In the genomic region with DNA sequence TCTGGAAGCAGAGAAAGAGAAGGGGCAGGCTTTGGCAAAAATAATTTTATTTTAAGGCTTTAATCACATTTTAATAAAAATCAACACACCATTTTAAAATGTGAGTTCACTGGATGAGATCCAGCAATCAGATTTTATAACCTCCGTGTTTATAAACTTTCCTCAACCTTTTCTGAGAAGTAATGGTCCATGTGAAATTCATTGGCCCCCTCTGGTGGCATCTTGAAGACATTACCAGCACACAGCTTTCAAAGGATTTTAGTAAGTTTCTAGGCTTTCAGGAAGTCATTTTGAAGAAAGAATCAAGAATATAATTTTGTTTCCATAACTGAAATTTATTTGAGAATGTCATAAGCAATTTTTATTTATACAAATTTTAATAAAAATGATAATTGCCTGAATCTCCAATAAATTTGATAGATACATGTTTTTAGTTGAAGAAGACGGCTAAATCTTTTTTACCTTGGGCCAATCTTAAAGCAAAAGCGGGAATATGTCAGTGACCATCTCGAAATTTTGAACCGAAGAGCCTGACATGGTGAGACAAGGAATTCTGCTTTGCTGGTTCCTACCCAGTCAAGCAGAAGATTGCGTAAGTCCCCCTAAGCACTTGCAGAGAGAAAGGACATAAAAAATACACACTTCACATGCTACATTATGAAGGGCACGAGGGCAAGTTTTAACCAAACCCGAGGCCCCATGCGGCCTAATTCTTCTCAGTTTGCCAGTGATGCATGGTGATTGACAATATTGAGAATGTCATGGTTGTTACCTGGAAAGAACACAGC, we compare ENCODE assay signal across 8 cellular contexts.
DNase-seq lines count a peak whose midpoint lies in the region; ATAC-seq, FAIRE-seq and TF ChIP-seq lines count a peak whose summit lies in the region.

No MANE protein-coding gene starts in this region.

- CTCF ChIA-PET in H1 (lab: Charles Lee; ENCODE audit: partially characterized antibody): interaction anchor here (1.0 to 2.2 kb wide), 6 partner anchors 8 to 149 kb away, joined by 3 to 11 read pairs (median 6); no protein-coding TSS in a partner anchor

- peak; percentile 78 for TF ChIP-seq CTCF in OCI-LY1 (IDR thresholded peaks at IDR 0.05; ENCODE audit: low read length)
- peak in 2 of 3 experiments; percentile 47 to 60; a peak in 3 of 4 replicates for TF ChIP-seq CTCF in H1 (IDR thresholded peaks at IDR 0.05; ENCODE audit: control extremely low read depth in 1 of 3, insufficient read depth in 1 of 3, low read depth in 1 of 3, low read length in 3 of 3)
- TF ChIP-seq CTCF in sigmoid colon (IDR thresholded peaks at IDR 0.05): peak in 1 of 4 experiments; percentile 45

- no peak overlapping the region for H3K4me2 ChIP-seq in OCI-LY1 (ENCODE audit: low read length)
- H3K4me2 ChIP-seq in H1 (ENCODE audit: insufficient read depth in 1 of 2, low read depth in 2 of 2, low read length in 2 of 2): no peak overlapping the region
- H3K4me2 ChIP-seq in neuronal stem cell (ENCODE audit: insufficient read depth, low read length, poor library complexity, severe bottlenecking): no peak overlapping the region

- no peak overlapping the region for H2AK5ac ChIP-seq in H1 (ENCODE audit: low read depth, low read length)
- H2AK5ac ChIP-seq in neuronal stem cell (ENCODE audit: low read depth, low read length): no peak overlapping the region

- no peaks in the 10 kb centered on the region for H3K27me3 ChIP-seq in OCI-LY1 (ENCODE audit: insufficient read depth, low read length)
- no peaks in the 10 kb centered on the region for H3K27me3 ChIP-seq in H1 (replicated peaks in 1 of 4; ENCODE audit: control insufficient read depth in 3 of 4, extremely low read depth in 1 of 4, insufficient read depth in 3 of 4, low read length in 3 of 4)
- H3K27me3 ChIP-seq in neuronal stem cell (ENCODE audit: control insufficient read depth in 3 of 3, insufficient read depth in 3 of 3, low read depth in 1 of 3, low read length in 3 of 3): no peaks in the 10 kb centered on the region
- no peaks in the 10 kb centered on the region for H3K27me3 ChIP-seq in sigmoid colon

- peak; percentile 24 for DNase-seq in DMS79 treated with DMSO at 0.1 percent for 48 hours (lab: John Stamatoyannopoulos, UW)
- DNase-seq in GM19238 (ENCODE audit: insufficient read length, low spot score): peak; percentile 5
- no peak for DNase-seq in H1 (ENCODE audit: low read depth in 1 of 2, low spot score in 2 of 2)
- DNase-seq in neuronal stem cell (ENCODE audit: low spot score): peak; percentile 27
- DNase-seq in HTR-8/SVneo (ENCODE audit: insufficient read length, low spot score): no peak
- no peak for DNase-seq in sigmoid colon

- POLR2A ChIA-PET in H1 (lab: Charles Lee; ENCODE audit: partially characterized antibody): no interaction called here

- no peaks in the 10 kb centered on the region for H3K9me2 ChIP-seq in OCI-LY1 (ENCODE audit: low read depth, low read length)

- no peaks in the 10 kb centered on the region for H4K20me1 ChIP-seq in OCI-LY1 (ENCODE audit: insufficient read depth, low read length)
- no peaks in the 10 kb centered on the region for H4K20me1 ChIP-seq in H1 (replicated peaks in 1 of 2; ENCODE audit: control insufficient read depth in 1 of 2, insufficient read depth in 2 of 2, low read length in 2 of 2)

- H3K79me2 ChIP-seq in OCI-LY1 (ENCODE audit: insufficient read depth, low read length) (no peaks in the 10 kb centered on the region), H1 (ENCODE audit: control insufficient read depth in 1 of 2, insufficient read depth in 2 of 2, low read length in 2 of 2) (no peaks in the 10 kb centered on the region)

- no peak overlapping the region for H2BK5ac ChIP-seq in H1 (ENCODE audit: low read depth, low read length)
- no peak overlapping the region for H2BK5ac ChIP-seq in neuronal stem cell (ENCODE audit: low read length)

- H3K27ac ChIP-seq in OCI-LY1 (ENCODE audit: low read depth, low read length, poor library complexity, severe bottlenecking) (no peak overlapping the region), H1 (ENCODE audit: low read depth, low read length) (no peak overlapping the region), neuronal stem cell (replicated peaks; ENCODE audit: low read length) (no peak overlapping the region), sigmoid colon (no peak overlapping the region)

- H3K9me3 ChIP-seq in OCI-LY1 (ENCODE audit: low read length): no peaks in the 10 kb centered on the region
- peaks cover 0 to 11% of the 10 kb centered on the region in 2 experiments; a peak in 1 of 4 replicates for H3K9me3 ChIP-seq in H1 (ENCODE audit: insufficient read depth in 2 of 2, low read depth in 1 of 2, low read length in 1 of 2)
- H3K9me3 ChIP-seq in neuronal stem cell (replicated peaks in 1 of 2; ENCODE audit: control insufficient read depth in 2 of 2, insufficient read depth in 1 of 2, low read depth in 1 of 2, low read length in 2 of 2): no peaks in the 10 kb centered on the region
- H3K9me3 ChIP-seq in sigmoid colon: no peaks in the 10 kb centered on the region

- no peak overlapping the region for H4K91ac ChIP-seq in H1 (replicated peaks; ENCODE audit: insufficient read length, low read length)
- H4K91ac ChIP-seq in neuronal stem cell (ENCODE audit: low read depth, low read length, poor library complexity): no peak overlapping the region

- ATAC-seq in HG03280 (IDR thresholded peaks at IDR 0.05; ENCODE audit: unreplicated experiment): peak; percentile 50

- WGBS in H1 (ENCODE audit: extremely low coverage in 1 of 2, insufficient coverage in 1 of 2, insufficient read length in 1 of 2, insufficient replicate concordance in 2 of 2, low coverage in 1 of 2, low lambda C conversion rate in 2 of 2, missing lambda C conversion rate in 1 of 2), 2 experiments: 87% methylated on average over 9 of the region's 9 CpGs; no CpG with 5 or more reads in 1 of the 2 experiments
- no CpG with 5 or more reads among the region's 9 CpGs for WGBS in neuronal stem cell (ENCODE audit: extremely low coverage in 2 of 2, insufficient read length in 2 of 2, insufficient replicate concordance in 1 of 2), 2 donors
- WGBS in sigmoid colon, 2 donors: 59 to 67% methylated on average over 9 of the region's 9 CpGs

- H3K9ac ChIP-seq in OCI-LY1 (ENCODE audit: low read length) (no peak overlapping the region), H1 (replicated peaks in 1 of 4; ENCODE audit: extremely low read depth in 1 of 4, low read depth in 3 of 4, low read length in 3 of 4) (no peak overlapping the region), neuronal stem cell (ENCODE audit: low read depth, low read length, poor library complexity) (no peak overlapping the region)

- peak; percentile 77 to 78 for TF ChIP-seq RAD21 in H1 (IDR thresholded peaks at IDR 0.05 in 1 of 2, conservative IDR thresholded peaks at IDR 0.05 in 1 of 2; ENCODE audit: low read depth in 2 of 2, low read length in 2 of 2)

- TF ChIP-seq EP300 in H1 (IDR thresholded peaks at IDR 0.05; ENCODE audit: borderline replicate concordance in 1 of 2, low read depth in 2 of 2, low read length in 2 of 2) (no peak), sigmoid colon (IDR thresholded peaks at IDR 0.05) (no peak)

- H2BK12ac ChIP-seq in H1 (ENCODE audit: low read depth, low read length) (0 out of 2 replicates have a peak overlapping the region, but pooled peaks have one; percentile 12), neuronal stem cell (ENCODE audit: low read length) (no peak overlapping the region)

- H3K23ac ChIP-seq in H1 (ENCODE audit: insufficient read length) (no peak overlapping the region), neuronal stem cell (ENCODE audit: low read depth, low read length, poor library complexity) (no peak overlapping the region)

- H2BK15ac ChIP-seq in H1 (ENCODE audit: low read length) (no peak overlapping the region), neuronal stem cell (ENCODE audit: low read length) (no peak overlapping the region)

- H3K4me3 ChIP-seq in OCI-LY1 (ENCODE audit: low read depth, low read length, poor library complexity, severe bottlenecking) (no peak overlapping the region), H1 (ENCODE audit: extremely low read depth in 1 of 4, insufficient read depth in 2 of 4, low read depth in 3 of 4, low read length in 4 of 4) (no peak overlapping the region), neuronal stem cell (ENCODE audit: low read length in 2 of 2) (no peak overlapping the region), sigmoid colon (no peak overlapping the region)

- no peak overlapping the region for H2AFZ ChIP-seq in OCI-LY1 (ENCODE audit: low read length)
- H2AFZ ChIP-seq in H1 (ENCODE audit: low read length): 0 out of 2 replicates have a peak overlapping the region, but pooled peaks have one; percentile 60
- no peak overlapping the region for H2AFZ ChIP-seq in neuronal stem cell (ENCODE audit: low read length)

- intact Hi-C loops in sigmoid colon (cut with DNase I): no loop called here

- H3K4me1 ChIP-seq in OCI-LY1 (ENCODE audit: insufficient read depth, low read length, severe bottlenecking) (no peaks in the 10 kb centered on the region), H1 (replicated peaks in 1 of 4; ENCODE audit: control insufficient read depth in 3 of 4, insufficient read depth in 4 of 4, low read length in 3 of 4) (no peaks in the 10 kb centered on the region), neuronal stem cell (ENCODE audit: control insufficient read depth in 2 of 2, insufficient read depth in 1 of 2, low read depth in 1 of 2, low read length in 2 of 2) (peaks cover 0 to 2% of the 10 kb centered on the region in 2 donors), sigmoid colon (no peaks in the 10 kb centered on the region)

- H3F3A ChIP-seq in OCI-LY1 (ENCODE audit: insufficient read depth, low read length): no peaks in the 10 kb centered on the region

- no peak overlapping the region for H2BK120ac ChIP-seq in H1 (replicated peaks; ENCODE audit: low read depth, low read length)
- no peak overlapping the region for H2BK120ac ChIP-seq in neuronal stem cell (ENCODE audit: low read depth, low read length)

- no peak overlapping the region for H3K14ac ChIP-seq in H1 (ENCODE audit: insufficient read length)
- H3K14ac ChIP-seq in neuronal stem cell (ENCODE audit: low read length): no peak overlapping the region

- H3K4ac ChIP-seq in H1 (replicated peaks; ENCODE audit: insufficient read length, low read depth, low read length) (no peak overlapping the region), neuronal stem cell (ENCODE audit: low read length) (no peak overlapping the region)

- no peak for TF ChIP-seq POLR2A in H1 (IDR thresholded peaks at IDR 0.05; ENCODE audit: control extremely low read depth in 1 of 2, low read depth in 2 of 2, low read length in 2 of 2)
- no peak for TF ChIP-seq POLR2A in sigmoid colon (IDR thresholded peaks at IDR 0.05)

- FAIRE-seq in H1 (lab: Jason Lieb, UNC) (peak; percentile 48), HTR-8/SVneo (lab: Jason Lieb, UNC) (no peak)

- H3K18ac ChIP-seq in H1 (ENCODE audit: extremely low read depth, low read length) (no peak overlapping the region), neuronal stem cell (ENCODE audit: low read length) (no peak overlapping the region)

- H2BK20ac ChIP-seq in H1 (ENCODE audit: low read length): no peak overlapping the region

- no peak overlapping the region for H3K56ac ChIP-seq in H1 (replicated peaks; ENCODE audit: insufficient read length, low read depth, low read length)

- H3K79me1 ChIP-seq in H1 (ENCODE audit: low read depth, low read length) (no peaks in the 10 kb centered on the region), neuronal stem cell (ENCODE audit: low read depth, low read length) (no peaks in the 10 kb centered on the region)

- H4K5ac ChIP-seq in H1 (ENCODE audit: insufficient read length, low read depth, low read length): no peak overlapping the region

- no peaks in the 10 kb centered on the region for H3K23me2 ChIP-seq in H1 (ENCODE audit: low read depth, low read length)

- no peaks in the 10 kb centered on the region for H3K36me3 ChIP-seq in OCI-LY1 (ENCODE audit: insufficient read depth, low read length)
- no peaks in the 10 kb centered on the region for H3K36me3 ChIP-seq in H1 (ENCODE audit: control insufficient read depth in 2 of 4, insufficient read depth in 4 of 4, low read length in 3 of 4)
- H3K36me3 ChIP-seq in neuronal stem cell (replicated peaks in 1 of 2; ENCODE audit: control insufficient read depth in 2 of 2, insufficient read depth in 2 of 2, low read length in 2 of 2): no peaks in the 10 kb centered on the region
- no peaks in the 10 kb centered on the region for H3K36me3 ChIP-seq in sigmoid colon

- H4K8ac ChIP-seq in H1 (ENCODE audit: extremely low read depth, insufficient read depth, low read length): no peak overlapping the region
- no peak overlapping the region for H4K8ac ChIP-seq in neuronal stem cell (ENCODE audit: low read depth, low read length)

Comparison
In these comparisons a context has a peak if more than half of its experiments do, and no peak if none do; other contexts are left out.
1. DNase-seq: peak in DMS79 treated with DMSO at 0.1 percent for 48 hours (single experiment), GM19238 (single experiment) and neuronal stem cell (single experiment); none in H1 (0 of 2), HTR-8/SVneo (single experiment) and sigmoid colon (single experiment).